9 cellular contexts compared by ENCODE assay signal in the genomic region with DNA sequence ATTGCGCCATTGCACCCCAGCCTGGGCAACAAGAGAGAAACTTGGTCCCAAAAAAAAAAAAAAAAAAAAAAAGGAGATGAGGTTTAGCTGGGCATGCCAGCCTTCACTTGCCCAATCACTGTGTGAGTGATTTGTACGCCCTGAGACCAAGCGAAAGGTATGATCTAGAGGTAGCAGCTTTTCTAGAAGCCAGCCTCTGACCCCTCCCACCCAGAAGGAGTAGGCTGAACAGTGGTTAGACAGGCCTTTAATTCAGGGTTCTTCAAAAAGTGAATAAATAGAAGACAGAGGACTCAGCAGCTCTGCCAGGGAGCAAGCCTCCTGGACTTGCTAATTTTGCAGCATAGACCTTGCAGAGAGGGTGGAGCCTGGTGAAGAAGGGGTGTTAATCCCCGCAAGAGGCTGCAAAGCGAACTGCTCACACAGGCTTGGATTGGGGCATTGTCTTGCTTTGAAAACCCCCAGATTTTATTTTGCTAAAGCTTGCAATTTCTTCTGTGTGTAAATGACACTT. TPM values are rescaled to one million over a fixed set of nuclear protein-coding genes. Genes with fewer than 3 reads are reported as not detected.
DNase-seq lines count a peak whose midpoint lies in the region; ATAC-seq, FAIRE-seq and TF ChIP-seq lines count a peak whose summit lies in the region.
"Had no signal": no experiment of that assay in that cellular context is flagged by ENCODE, and none has a peak within 500 bp of the region (broad histone marks: within the 10 kb centered on the region; RNA-seq: fewer than 3 reads in every experiment).

No MANE protein-coding gene starts in this region.

- H3K27me3 ChIP-seq in GM23248 (replicated peaks; ENCODE audit: insufficient read depth) (no peaks in the 10 kb centered on the region), esophagus (ENCODE audit: control insufficient read depth in 1 of 2, insufficient read depth in 2 of 2, low read length in 2 of 2) (no peaks in the 10 kb centered on the region), pancreas (no peaks in the 10 kb centered on the region)

- H3K9me3 ChIP-seq in GM23248 (ENCODE audit: low read depth) (no peaks in the 10 kb centered on the region), SK-N-MC (ENCODE audit: low read depth, low read length) (no peaks in the 10 kb centered on the region), esophagus (ENCODE audit: control insufficient read depth in 2 of 2, insufficient read depth in 1 of 2, low read depth in 1 of 2, low read length in 1 of 2) (no peaks in the 10 kb centered on the region), pancreas (no peaks in the 10 kb centered on the region)

- in situ Hi-C loops in GM23248 (cut with MboI) = no loop called here

- intact Hi-C loops in pancreas (cut with DNase I) = no loop called here

- no peaks in the 10 kb centered on the region for H3K79me2 ChIP-seq in GM23248 (ENCODE audit: insufficient read depth)

- ATAC-seq in pancreas (peak; percentile 25 to 62 (median 50)), HG02970 (IDR thresholded peaks at IDR 0.05; ENCODE audit: low FRiP score, unreplicated experiment) (no peak), GM21526 (IDR thresholded peaks at IDR 0.05; ENCODE audit: low FRiP score, unreplicated experiment) (no peak)

- WGBS in GM23248 (ENCODE audit: low coverage in 1 of 2, low lambda C conversion rate in 2 of 2, missing lambda C conversion rate in 2 of 2), 2 experiments = 65 to 74% methylated on average over 5 of the region's 5 CpGs
- whole genome bisulfite sequencing in esophagus, 2 donors = 57 to 68% methylated on average over 5 of the region's 5 CpGs
- WGBS in pancreas, 2 donors = 45 to 46% methylated on average over 5 of the region's 5 CpGs

- H3K27ac ChIP-seq in GM23248 (peak overlapping the region; percentile 77), SK-N-MC (peak overlapping the region; percentile 91), esophagus (ENCODE audit: low read depth in 2 of 2, low read length in 1 of 2) (peak overlapping the region; percentile 92 to 94), pancreas (peak overlapping the region; percentile 61 to 78 (median 76))

- H3K36me3 ChIP-seq in GM23248 (ENCODE audit: low read depth) (peaks cover 7% of the 10 kb centered on the region; the same call in 1 of the 2 replicates), SK-N-MC (ENCODE audit: insufficient read depth, low read length) (no peaks in the 10 kb centered on the region; the same call in 1 of the 2 replicates), esophagus (ENCODE audit: control insufficient read depth in 2 of 2, insufficient read depth in 2 of 2, low read length in 1 of 2) (peaks cover 0 to 2% of the 10 kb centered on the region in 2 donors), pancreas (peaks cover 0 to 1% (median 1%) of the 10 kb centered on the region in 3 donors)

- no peak for FAIRE-seq in pancreas (lab: Jason Lieb, UNC)
- FAIRE-seq: endothelial cell of umbilical vein had no signal

- peak overlapping the region; percentile 61 for H3K4me2 ChIP-seq in GM23248 (ENCODE audit: unreplicated experiment)

- TF ChIP-seq CTCF in pancreas (IDR thresholded peaks at IDR 0.05) = no peak

- H4K20me1 ChIP-seq in GM23248 (ENCODE audit: insufficient read depth) = no peaks in the 10 kb centered on the region

- DNase-seq in GM23248 = peak; percentile 46
- no peak for DNase-seq in SK-N-MC (ENCODE audit: low read depth, low spot score)
- DNase-seq in pancreas = no peak
- no peak for DNase-seq in NCI-H1436 (lab: John Stamatoyannopoulos, UW)
- no peak for DNase-seq in cortex of kidney (lab: John Stamatoyannopoulos, UW)

- peaks cover 25% of the 10 kb centered on the region for H3F3A ChIP-seq in GM23248 (ENCODE audit: insufficient read depth)

- H2AFZ ChIP-seq in GM23248 = no peak overlapping the region

- H3K4me1 ChIP-seq in GM23248 (ENCODE audit: insufficient read depth) (peaks cover 27% of the 10 kb centered on the region), esophagus (ENCODE audit: control insufficient read depth in 2 of 2, insufficient read depth in 2 of 2, low read length in 1 of 2) (peaks cover 2 to 12% of the 10 kb centered on the region in 2 donors), pancreas (peaks cover 14 to 19% (median 18%) of the 10 kb centered on the region in 3 donors)

- no peaks in the 10 kb centered on the region for H3K9me2 ChIP-seq in GM23248 (ENCODE audit: insufficient read depth)

- H3K4me3 ChIP-seq in GM23248 (0 out of 2 replicates have a peak overlapping the region, but pooled peaks have one; percentile 35), SK-N-MC (peak overlapping the region; percentile 63), esophagus (ENCODE audit: low read depth in 1 of 2, low read length in 2 of 2) (no peak overlapping the region), pancreas (no peak overlapping the region)

- H3K9ac ChIP-seq in GM23248 (peak overlapping the region; percentile 64), SK-N-MC (ENCODE audit: insufficient read length) (no peak overlapping the region)

RNA-seq across cellular contexts. Expression of gene CYTH1, which starts 7.1 kb away (rescaled TPM):
- total RNA-seq in GM23248 (2014; rRNA removed; shearing (Covaris generic)) = 10.4 and 16.8 TPM in 2 replicates
- polyA plus RNA-seq in GM23248 (2016; fragmentation: Nextera tagmentation; extraction: Ambion mirVana) = 11.7 TPM in 2 replicates
- polyA plus RNA-seq in esophagus = 10 to 100 TPM; 36.0 to 52.8 TPM
- total RNA-seq in pancreas = 10 to 100 TPM; 18.3 to 34.4 (median 21.3) TPM
- polyA plus RNA-seq in pancreas = 10 to 100 TPM; 25.0 to 28.9 TPM

RNA-seq across cellular contexts. Expression of gene USP36, which starts 51.4 kb away (rescaled TPM):
- total RNA-seq in GM23248 (2014; rRNA removed; shearing (Covaris generic)) = 30.2 and 35.5 TPM in 2 replicates
- polyA plus RNA-seq in GM23248 (2016; fragmentation: Nextera tagmentation; extraction: Ambion mirVana) (19.9 and 22.3 TPM in 2 replicates), esophagus (10 to 100 TPM; 17.0 to 17.6 TPM), pancreas (10 to 100 TPM; 33.1 to 41.8 TPM)
- total RNA-seq in pancreas = 10 to 100 TPM; 31.2 to 58.3 (median 35.8) TPM

Comparison
In these comparisons a context has a peak if more than half of its experiments do, and no peak if none do; other contexts are left out.
1. H3K4me3 ChIP-seq: peak in GM23248 (single experiment) and SK-N-MC (single experiment); none in esophagus (0 of 2) and pancreas (0 of 4).
2. ATAC-seq: peak in pancreas (4 of 4); none in HG02970 (single experiment) and GM21526 (single experiment).
3. Peak in every context shown above with its lines, with median percentiles within 50 percentile points of each other: H3K27ac ChIP-seq.